Comparison of ENCODE assay signal across 21 cellular contexts in genomic region chr11:69371731-69372588, GRCh38.
A peak's percentile ranks its signal among the peaks of the same experiment; 100 is the strongest.
DNase-seq lines count a peak whose midpoint lies in the region; FAIRE-seq and TF ChIP-seq lines count a peak whose summit lies in the region.
"Had no signal": no experiment of that assay in that cellular context is flagged by ENCODE, and none has a peak within 500 bp of the region (broad histone marks: within the 10 kb centered on the region; RNA-seq: fewer than 3 reads in every experiment).

No MANE protein-coding gene starts in this region.

- H3K4me1 Mint-ChIP-seq in endodermal cell, result no peaks in the 10 kb centered on the region
- peaks cover 8% of the 10 kb centered on the region for H3K4me1 Mint-ChIP-seq in osteocyte (ENCODE audit: unreplicated experiment)

- no peak overlapping the region for H3K27ac ChIP-seq in endodermal cell (ENCODE audit: low read depth, low read length)
- H3K27ac ChIP-seq in RWPE1, result no peak overlapping the region
- H3K27ac ChIP-seq: dorsolateral prefrontal cortex, gastrocnemius medialis, uterus had no signal

- DNase-seq in activated CD4-positive, alpha-beta T cell treated with anti-CD3 and anti-CD28 coated beads for 48 hours, result peak; percentile 0
- no peak for DNase-seq in activated CD4-positive, alpha-beta T cell treated with anti-CD3 and anti-CD28 coated beads, Interleukin-2, amount 50 U/mL, for 4 hours
- DNase-seq in H7, result peak; percentile 11
- DNase-seq in endodermal cell, result peak; percentile 31
- DNase-seq in osteocyte (ENCODE audit: extremely low spot score, unreplicated experiment), result peak; percentile 71
- DNase-seq in RWPE1 (ENCODE audit: low spot score), result no peak
- no peak for DNase-seq in H54 (ENCODE audit: insufficient read length, low spot score)
- DNase-seq in NCI-H1417 (lab: John Stamatoyannopoulos, UW), result no peak
- DNase-seq: 8988T; activated CD4-positive, alpha-beta T cell treated with anti-CD3 and anti-CD28 coated beads for 4 hours; erythroblast; gastrocnemius medialis; GOT3; NCI-H1105; NCI-H526 treated with DMSO at 0.1 percent for 48 hours; nucleus accumbens; SW 1271; uterus had no signal

- H3K4me3 Mint-ChIP-seq in endodermal cell, result no peak overlapping the region
- no peak overlapping the region for H3K4me3 Mint-ChIP-seq in osteocyte (ENCODE audit: unreplicated experiment)
- H3K4me3 Mint-ChIP-seq: stimulated activated naive CD8-positive, alpha-beta T cell treated with anti-CD3 and anti-CD28 coated beads, Interleukin-15, Interleukin-2, amounts not matched to agents 100 ng/mL and 50 ng/mL, for 24 hours had no signal

- H3K36me3 ChIP-seq in H7 (replicated peaks; ENCODE audit: control insufficient read depth, insufficient read depth, low read length) (no peaks in the 10 kb centered on the region), endodermal cell (ENCODE audit: control insufficient read depth, insufficient read depth, low read length) (no peaks in the 10 kb centered on the region)
- H3K36me3 ChIP-seq: gastrocnemius medialis, uterus had no signal

- WGBS in endodermal cell (ENCODE audit: insufficient coverage in 1 of 2, insufficient read length in 1 of 2), 2 experiments, result 87 to 94% methylated on average over 11 to 17 of the region's 17 CpGs

- H3K36me3 Mint-ChIP-seq in endodermal cell (ENCODE audit: low read depth) (no peaks in the 10 kb centered on the region), osteocyte (ENCODE audit: unreplicated experiment) (peaks cover 6% of the 10 kb centered on the region)

- H3K27me3 Mint-ChIP-seq in endodermal cell (ENCODE audit: insufficient read depth) (peaks cover 9% of the 10 kb centered on the region), osteocyte (ENCODE audit: unreplicated experiment) (no peaks in the 10 kb centered on the region)
- H3K27me3 Mint-ChIP-seq: stimulated activated naive CD8-positive, alpha-beta T cell treated with anti-CD3 and anti-CD28 coated beads, Interleukin-15, Interleukin-2, amounts not matched to agents 100 ng/mL and 50 ng/mL, for 24 hours had no signal

- no peak overlapping the region for H3K27ac Mint-ChIP-seq in endodermal cell
- H3K27ac Mint-ChIP-seq in osteocyte (ENCODE audit: unreplicated experiment), result no peak overlapping the region
- H3K27ac Mint-ChIP-seq: stimulated activated naive CD8-positive, alpha-beta T cell treated with anti-CD3 and anti-CD28 coated beads, Interleukin-15, Interleukin-2, amounts not matched to agents 100 ng/mL and 50 ng/mL, for 24 hours had no signal

- H3K4me3 ChIP-seq in H7 (ENCODE audit: insufficient read depth, low read depth, low read length) (no peak overlapping the region), endodermal cell (ENCODE audit: low read length) (no peak overlapping the region)
- H3K4me3 ChIP-seq: dorsolateral prefrontal cortex, gastrocnemius medialis, uterus had no signal

- H3K9ac ChIP-seq in endodermal cell (ENCODE audit: extremely low read depth, low read length, poor library complexity, severe bottlenecking), result no peak overlapping the region

- CTCF ChIA-PET in RWPE1 (lab: Yijun Ruan, JAX), result no interaction called here

- peaks cover 14% of the 10 kb centered on the region for H3K9me3 Mint-ChIP-seq in endodermal cell
- peaks cover 6% of the 10 kb centered on the region for H3K9me3 Mint-ChIP-seq in osteocyte (ENCODE audit: unreplicated experiment)
- H3K9me3 Mint-ChIP-seq: stimulated activated naive CD8-positive, alpha-beta T cell treated with anti-CD3 and anti-CD28 coated beads, Interleukin-15, Interleukin-2, amounts not matched to agents 100 ng/mL and 50 ng/mL, for 24 hours had no signal

- TF ChIP-seq CTCF in endodermal cell (conservative IDR thresholded peaks at IDR 0.05) (no peak), osteocyte (IDR thresholded peaks at IDR 0.05) (no peak), RWPE1 (conservative IDR thresholded peaks at IDR 0.05; ENCODE audit: low read depth) (no peak)

- H3K27me3 ChIP-seq in H7 (ENCODE audit: control insufficient read depth, insufficient read depth, low read length) (no peaks in the 10 kb centered on the region), endodermal cell (ENCODE audit: control insufficient read depth, insufficient read depth, low read length, poor library complexity, severe bottlenecking) (no peaks in the 10 kb centered on the region)
- H3K27me3 ChIP-seq: uterus had no signal

- no peak for TF ChIP-seq POLR2A in H54 (IDR thresholded peaks at IDR 0.05; ENCODE audit: low read depth, low read length)

- no peak for FAIRE-seq in H54 (lab: Jason Lieb, UNC)
- FAIRE-seq: TTC549 had no signal

- H3K4me1 ChIP-seq in endodermal cell (ENCODE audit: control insufficient read depth, insufficient read depth, low read length), result no peaks in the 10 kb centered on the region
- H3K4me1 ChIP-seq: gastrocnemius medialis, uterus had no signal

- peaks cover 10% of the 10 kb centered on the region for H3K9me3 ChIP-seq in endodermal cell (ENCODE audit: control insufficient read depth, low read length)
- H3K9me3 ChIP-seq: gastrocnemius medialis, uterus had no signal

- POLR2A ChIA-PET in RWPE1 (lab: Yijun Ruan, JAX; ENCODE audit: low non-redundant PET), result no interaction called here

Comparison
In these comparisons a context has a peak if more than half of its experiments do, and no peak if none do; other contexts are left out.
1. DNase-seq: peak in activated CD4-positive, alpha-beta T cell treated with anti-CD3 and anti-CD28 coated beads for 48 hours (single experiment), H7 (single experiment), endodermal cell (single experiment) and osteocyte (single experiment); none in activated CD4-positive, alpha-beta T cell treated with anti-CD3 and anti-CD28 coated beads, Interleukin-2, amount 50 U/mL, for 4 hours (0 of 2), RWPE1 (single experiment), H54 (single experiment) and NCI-H1417 (0 of 3).